15 cellular contexts compared by ENCODE assay signal in the genomic region with DNA sequence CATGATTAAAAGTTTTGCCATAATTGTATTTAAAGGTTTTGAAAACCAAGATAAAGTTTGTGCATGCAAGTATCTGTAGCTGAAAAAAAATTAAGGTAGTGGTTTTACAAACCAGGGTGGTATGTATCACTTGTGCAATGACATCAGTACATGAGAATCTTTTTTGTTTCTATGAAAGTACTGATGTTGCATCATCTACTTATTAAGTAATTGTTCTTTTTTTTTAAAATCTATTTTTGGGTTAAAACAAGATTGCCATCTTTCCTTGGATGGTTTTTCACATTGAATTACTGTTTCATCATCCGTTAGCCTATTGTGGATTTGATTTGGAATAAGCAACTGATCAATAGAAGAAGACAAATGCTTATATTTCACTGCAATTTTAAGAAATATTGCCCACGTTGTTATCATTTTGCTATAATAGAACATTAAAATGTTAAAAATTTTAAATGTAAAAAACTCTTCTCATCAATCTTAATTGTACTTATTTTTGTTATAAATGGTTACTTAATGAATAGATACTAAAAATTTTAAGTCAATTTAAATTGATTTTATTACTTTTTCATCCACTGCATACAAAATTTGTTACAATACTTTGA. TPM values are rescaled to one million over a fixed set of nuclear protein-coding genes. Genes with fewer than 3 reads are reported as not detected.
DNase-seq lines count a peak whose midpoint lies in the region; FAIRE-seq and TF ChIP-seq lines count a peak whose summit lies in the region.
"Had no signal": no experiment of that assay in that cellular context is flagged by ENCODE, and none has a peak within 500 bp of the region (broad histone marks: within the 10 kb centered on the region; RNA-seq: fewer than 3 reads in every experiment).

No MANE protein-coding gene starts in this region.

- no peaks in the 10 kb centered on the region for H3K27me3 ChIP-seq in breast epithelium
- no peaks in the 10 kb centered on the region for H3K27me3 ChIP-seq in smooth muscle cell (ENCODE audit: low read depth)
- H3K27me3 ChIP-seq: upper lobe of right lung had no signal

- 84% methylated on average over 2 of the region's 2 CpGs for WGBS in smooth muscle cell (ENCODE audit: low lambda C conversion rate)

- no peak overlapping the region for H3K4me3 Mint-ChIP-seq in MCF 10A (ENCODE audit: unreplicated experiment)
- H3K4me3 Mint-ChIP-seq: activated CD4-positive, alpha-beta T cell treated with anti-CD3 and anti-CD28 coated beads, Interleukin-2, amount 10 ng/mL, durations not matched to agents 24 days and 14 days; T-helper 17 cell had no signal

- intact Hi-C loops in MCF 10A (cut with micrococcal nuclease) = no loop called here
- intact Hi-C loops in breast epithelium (cut with DNase I; ENCODE audit: low total_unique reads) = no loop called here

- TF ChIP-seq CTCF in MCF 10A (IDR thresholded peaks at IDR 0.05; ENCODE audit: unreplicated experiment) = no peak
- no peak for TF ChIP-seq CTCF in breast epithelium (IDR thresholded peaks at IDR 0.05)
- no peak for TF ChIP-seq CTCF in smooth muscle cell (IDR thresholded peaks at IDR 0.05; ENCODE audit: borderline replicate concordance, insufficient read depth, poor library complexity, severe bottlenecking)

- H3K27ac Mint-ChIP-seq in MCF 10A (ENCODE audit: low read depth, unreplicated experiment) = no peak overlapping the region
- H3K27ac Mint-ChIP-seq: T-helper 17 cell had no signal

- no peak overlapping the region for H2AFZ ChIP-seq in smooth muscle cell (ENCODE audit: low read depth)

- H3K27ac ChIP-seq in breast epithelium = no peak overlapping the region
- H3K27ac ChIP-seq in epithelial cell of prostate = peak overlapping the region; percentile 5
- H3K27ac ChIP-seq in smooth muscle cell (ENCODE audit: low read depth) = no peak overlapping the region
- H3K27ac ChIP-seq: upper lobe of right lung had no signal

- H3K27me3 Mint-ChIP-seq in MCF 10A (ENCODE audit: insufficient read depth, unreplicated experiment) = no peaks in the 10 kb centered on the region
- H3K27me3 Mint-ChIP-seq: activated CD4-positive, alpha-beta T cell treated with anti-CD3 and anti-CD28 coated beads, Interleukin-2, amount 10 ng/mL, durations not matched to agents 24 days and 14 days; T-helper 17 cell had no signal

- no peaks in the 10 kb centered on the region for H3K36me3 ChIP-seq in breast epithelium
- no peaks in the 10 kb centered on the region for H3K36me3 ChIP-seq in smooth muscle cell (ENCODE audit: low read depth)
- H3K36me3 ChIP-seq: upper lobe of right lung had no signal

- H3K9me3 ChIP-seq in breast epithelium = no peaks in the 10 kb centered on the region
- no peaks in the 10 kb centered on the region for H3K9me3 ChIP-seq in smooth muscle cell (replicated peaks; ENCODE audit: low read depth)
- H3K9me3 ChIP-seq: upper lobe of right lung had no signal

- H3K9ac ChIP-seq in smooth muscle cell (ENCODE audit: low read depth) = no peak overlapping the region

- no peaks in the 10 kb centered on the region for H3K79me2 ChIP-seq in smooth muscle cell (ENCODE audit: low read depth)

- no peak for TF ChIP-seq POLR2A in breast epithelium (IDR thresholded peaks at IDR 0.05)

- POLR2A ChIA-PET in MCF 10A (lab: Yijun Ruan, JAX) = interaction anchor here (1.4 kb wide), 1 partner anchor 17 kb away, joined by 5 read pairs; no protein-coding TSS in a partner anchor

- H3F3A ChIP-seq in smooth muscle cell (ENCODE audit: low read depth) = no peaks in the 10 kb centered on the region

- no peak for FAIRE-seq in urothelium cell line (lab: Jason Lieb, UNC)
- FAIRE-seq: HTR-8/SVneo had no signal

- DNase-seq in MCF 10A (ENCODE audit: unreplicated experiment) (peak; percentile 58), breast epithelium (ENCODE audit: low spot score in 2 of 2) (no peak), OCI-M1 (lab: John Stamatoyannopoulos, UW) (peak; percentile 77), epithelial cell of prostate (ENCODE audit: low read depth, low spot score) (peak; percentile 29), urothelium cell line (ENCODE audit: low spot score) (peak; percentile 33), ecto neural progenitor cell (ENCODE audit: low spot score) (no peak), smooth muscle cell (lab: John Stamatoyannopoulos, UW; ENCODE audit: unreplicated experiment) (no peak), hypothalamus (lab: John Stamatoyannopoulos, UW) (no peak)
- DNase-seq: ACHN; activated CD4-positive, alpha-beta T cell treated with anti-CD3 and anti-CD28 coated beads, Interleukin-2, amount 10 ng/mL, durations not matched to agents 24 days and 14 days; NCI-H1694; T-helper 17 cell; upper lobe of right lung had no signal

- no peak overlapping the region for H3K4me2 ChIP-seq in smooth muscle cell

- CTCF ChIA-PET in MCF 10A (lab: Yijun Ruan, JAX) = interaction anchor here (0.7 kb wide), 1 partner anchor 63 kb away, joined by 3 read pairs; no protein-coding TSS in a partner anchor

- BruUV-seq in MCF 10A (replicated peaks; lab: Mats Ljungman, UMichigan) = TSS peak; percentile 21

- H3K4me3 ChIP-seq in breast epithelium (no peak overlapping the region), smooth muscle cell (no peak overlapping the region)
- H3K4me3 ChIP-seq: upper lobe of right lung had no signal

- no peaks in the 10 kb centered on the region for H3K9me3 Mint-ChIP-seq in MCF 10A (ENCODE audit: unreplicated experiment)

- H3K4me1 ChIP-seq in breast epithelium (no peaks in the 10 kb centered on the region), smooth muscle cell (ENCODE audit: low read depth) (no peaks in the 10 kb centered on the region)
- H3K4me1 ChIP-seq: upper lobe of right lung had no signal

- no peaks in the 10 kb centered on the region for H3K4me1 Mint-ChIP-seq in MCF 10A (ENCODE audit: insufficient read depth, unreplicated experiment)

- no peaks in the 10 kb centered on the region for H3K36me3 Mint-ChIP-seq in MCF 10A (ENCODE audit: insufficient read depth, unreplicated experiment)

- no peaks in the 10 kb centered on the region for H4K20me1 ChIP-seq in smooth muscle cell (ENCODE audit: low read depth)

RNA-seq across cellular contexts. Expression of a gene that starts 39.8 kb away (rescaled TPM):
- total RNA-seq in MCF 10A (2022) (not detected in 2 replicates), breast epithelium (1 to 10 TPM; 2.9 to 4.2 (median 4.1) TPM), smooth muscle cell (not detected in 2 replicates)
- polyA plus RNA-seq in smooth muscle cell = not detected in 2 replicates
- total RNA-seq: osteocyte had no signal

Comparison
In these comparisons a context has a peak if more than half of its experiments do, and no peak if none do; other contexts are left out.
1. DNase-seq: peak in MCF 10A (single experiment), OCI-M1 (single experiment), epithelial cell of prostate (single experiment) and urothelium cell line (single experiment); none in breast epithelium (0 of 2), ecto neural progenitor cell (single experiment), smooth muscle cell (single experiment) and hypothalamus (0 of 51).